Comparison of ENCODE assay signal across 17 cellular contexts in the genomic region with DNA sequence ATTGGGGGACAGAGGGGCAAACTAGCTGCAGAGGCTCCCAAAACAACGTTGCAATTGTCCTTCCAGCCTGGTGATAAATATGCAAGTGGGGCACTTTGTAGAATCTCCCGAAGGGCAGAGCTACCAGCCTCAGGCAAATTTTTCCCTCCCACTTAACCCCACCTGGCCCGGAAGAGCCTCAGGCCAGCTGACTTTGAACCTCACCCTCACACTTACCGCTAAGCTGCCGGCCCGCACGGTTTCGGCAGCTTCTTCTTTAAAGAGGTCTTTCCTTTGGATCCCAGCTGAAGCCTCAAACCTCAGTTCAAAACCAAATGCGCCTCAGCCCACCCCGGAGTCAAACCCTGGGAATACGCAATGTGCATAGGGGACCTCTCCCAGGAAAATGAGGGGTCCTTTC. TPM values are rescaled to one million over a fixed set of nuclear protein-coding genes. Genes with fewer than 3 reads are reported as not detected.
DNase-seq lines count a peak whose midpoint lies in the region; ATAC-seq and TF ChIP-seq lines count a peak whose summit lies in the region.
"Had no signal": no experiment of that assay in that cellular context is flagged by ENCODE, and none has a peak within 500 bp of the region (broad histone marks: within the 10 kb centered on the region; RNA-seq: fewer than 3 reads in every experiment).

No MANE protein-coding gene starts in this region.

- POLR2A ChIA-PET in CD8-positive, alpha-beta T cell (lab: Charles Lee), result no interaction called here
- POLR2A ChIA-PET in WTC11 (lab: Charles Lee), result interaction anchor here (0.5 to 0.6 kb wide), 2 partner anchors 82 to 99 kb away, joined by 3 read pairs; a partner anchor contains a TSS

- no peak overlapping the region for H4K5ac ChIP-seq in mesendoderm (ENCODE audit: low read length)

- H3K18ac ChIP-seq in mesendoderm (ENCODE audit: low read length), result no peak overlapping the region

- TF ChIP-seq CTCF in CD8-positive, alpha-beta T cell (IDR thresholded peaks at IDR 0.05), result no peak
- TF ChIP-seq CTCF in WTC11 (IDR thresholded peaks at IDR 0.05), result no peak

- H3K4me2 ChIP-seq in mesendoderm (ENCODE audit: low read length), result no peak overlapping the region

- H3K36me3 Mint-ChIP-seq in CD8-positive, alpha-beta T cell, result no peaks in the 10 kb centered on the region
- H3K36me3 Mint-ChIP-seq in WTC11, result no peaks in the 10 kb centered on the region
- H3K36me3 Mint-ChIP-seq: CD8-positive, alpha-beta memory T cell had no signal

- no peak overlapping the region for H2BK15ac ChIP-seq in mesendoderm (replicated peaks; ENCODE audit: low read depth)

- H3K27me3 Mint-ChIP-seq in CD8-positive, alpha-beta T cell (ENCODE audit: low read depth), result peaks cover 57% of the 10 kb centered on the region
- peaks cover 31% of the 10 kb centered on the region for H3K27me3 Mint-ChIP-seq in WTC11 (ENCODE audit: low read depth)

- no peaks in the 10 kb centered on the region for H3K4me1 ChIP-seq in CD8-positive, alpha-beta T cell (ENCODE audit: insufficient read depth, low read length)
- H3K4me1 ChIP-seq in HUES6 (ENCODE audit: control insufficient read depth, insufficient read depth, low read length), result peaks cover 20% of the 10 kb centered on the region
- H3K4me1 ChIP-seq in mesendoderm (ENCODE audit: control insufficient read depth, low read depth, low read length), result no peaks in the 10 kb centered on the region
- H3K4me1 ChIP-seq: HAP-1 had no signal

- H3K4ac ChIP-seq in mesendoderm (ENCODE audit: low read depth, low read length), result no peak overlapping the region

- no peak overlapping the region for H3K4me3 ChIP-seq in CD8-positive, alpha-beta T cell (ENCODE audit: low read depth, low read length)
- H3K4me3 ChIP-seq in HUES6 (ENCODE audit: low read depth, low read length) (peak overlapping the region; percentile 82), mesendoderm (ENCODE audit: low read length) (no peak overlapping the region)

- intact Hi-C loops in CD8-positive, alpha-beta T cell (cut with DNase I, micrococcal nuclease), result no loop called here

- no peaks in the 10 kb centered on the region for H3K9me3 Mint-ChIP-seq in CD8-positive, alpha-beta T cell
- H3K9me3 Mint-ChIP-seq in WTC11, result no peaks in the 10 kb centered on the region
- H3K9me3 Mint-ChIP-seq: activated CD4-positive, alpha-beta memory T cell treated with anti-CD3 and anti-CD28 coated beads, Interleukin-2, amount 10 ng/mL, durations not matched to agents 7 days and 5 days; CD8-positive, alpha-beta memory T cell; nephron progenitor cell had no signal

- peaks cover 3% of the 10 kb centered on the region for H3K79me1 ChIP-seq in mesendoderm (ENCODE audit: low read length)

- H3K79me2 ChIP-seq in mesendoderm (ENCODE audit: control insufficient read depth, insufficient read depth, low read length), result no peaks in the 10 kb centered on the region

- CTCF ChIA-PET in CD8-positive, alpha-beta T cell (lab: Charles Lee), result no interaction called here
- CTCF ChIA-PET in WTC11 (lab: Charles Lee), result no interaction called here

- H2AK5ac ChIP-seq in mesendoderm (ENCODE audit: low read length), result no peak overlapping the region

- no peaks in the 10 kb centered on the region for H3K36me3 ChIP-seq in CD8-positive, alpha-beta T cell (ENCODE audit: insufficient read depth, low read length)
- H3K36me3 ChIP-seq in HUES6 (ENCODE audit: control insufficient read depth, insufficient read depth, low read length) (no peaks in the 10 kb centered on the region), mesendoderm (ENCODE audit: control insufficient read depth, insufficient read depth, low read length) (peaks cover 2% of the 10 kb centered on the region)
- H3K36me3 ChIP-seq: HAP-1 had no signal

- peak overlapping the region; percentile 30 for H3K9ac ChIP-seq in HUES6 (ENCODE audit: low read length)
- no peak overlapping the region for H3K9ac ChIP-seq in mesendoderm (ENCODE audit: low read length)

- H3K4me3 Mint-ChIP-seq in CD8-positive, alpha-beta T cell, result peak overlapping the region; percentile 32
- H3K4me3 Mint-ChIP-seq in WTC11, result peak overlapping the region; percentile 72

- H3K56ac ChIP-seq in mesendoderm (ENCODE audit: low read length), result peak overlapping the region; percentile 10

- no peak overlapping the region for H4K8ac ChIP-seq in mesendoderm (ENCODE audit: low read depth, low read length)

- no peaks in the 10 kb centered on the region for H3K27me3 ChIP-seq in CD8-positive, alpha-beta T cell (ENCODE audit: insufficient read depth, low read length)
- H3K27me3 ChIP-seq in HUES6 (ENCODE audit: control insufficient read depth, insufficient read depth, low read length) (peaks cover 79% of the 10 kb centered on the region), mesendoderm (ENCODE audit: insufficient read depth, low read length, poor library complexity) (no peaks in the 10 kb centered on the region)

- peak overlapping the region; percentile 19 for H3K23ac ChIP-seq in mesendoderm (ENCODE audit: low read length)

- no peak for ATAC-seq in CD8-positive, alpha-beta T cell
- peak; percentile 6 for ATAC-seq in WTC11
- no peak for ATAC-seq in HG03108 (IDR thresholded peaks at IDR 0.05; ENCODE audit: unreplicated experiment)
- ATAC-seq in GM18867 (IDR thresholded peaks at IDR 0.05; ENCODE audit: unreplicated experiment), result no peak

- peaks cover 8% of the 10 kb centered on the region for H3K4me1 Mint-ChIP-seq in CD8-positive, alpha-beta T cell (ENCODE audit: low read depth)
- H3K4me1 Mint-ChIP-seq in WTC11, result peaks cover 29% of the 10 kb centered on the region

- H2BK5ac ChIP-seq in mesendoderm (ENCODE audit: low read length), result no peak overlapping the region

- no peak overlapping the region for H3K27ac ChIP-seq in CD8-positive, alpha-beta T cell (ENCODE audit: low read depth, low read length)
- no peak overlapping the region for H3K27ac ChIP-seq in HUES6 (ENCODE audit: low read depth, low read length)
- H3K27ac ChIP-seq in mesendoderm (ENCODE audit: low read depth, low read length), result no peak overlapping the region

- no CpG with 5 or more reads among the region's 11 CpGs for WGBS in mesendoderm (ENCODE audit: extremely low coverage, insufficient coverage, low lambda C conversion rate)

- no peak overlapping the region for H3K27ac Mint-ChIP-seq in CD8-positive, alpha-beta T cell
- no peak overlapping the region; the same call in 1 of the 2 replicates for H3K27ac Mint-ChIP-seq in WTC11
- H3K27ac Mint-ChIP-seq: activated CD4-positive, alpha-beta memory T cell treated with anti-CD3 and anti-CD28 coated beads, Interleukin-2, amount 10 ng/mL, durations not matched to agents 7 days and 5 days; CD8-positive, alpha-beta memory T cell; nephron progenitor cell had no signal

- no peak for DNase-seq in CD8-positive, alpha-beta T cell
- DNase-seq in WTC11 (ENCODE audit: low spot score) (peak; percentile 19), mesendoderm (peak; percentile 82), activated gamma-delta T cell (lab: John Stamatoyannopoulos, UW) (no peak), CD1c-positive myeloid dendritic cell (ENCODE audit: extremely low spot score) (no peak)
- DNase-seq: activated CD4-positive, alpha-beta memory T cell treated with anti-CD3 and anti-CD28 coated beads, Interleukin-2, amount 10 ng/mL, durations not matched to agents 7 days and 5 days; CD8-positive, alpha-beta memory T cell; EL; NCI-H1694; nephron progenitor cell had no signal

- no peak overlapping the region for H2BK120ac ChIP-seq in mesendoderm (ENCODE audit: low read depth, low read length)

- no peaks in the 10 kb centered on the region for H3K9me3 ChIP-seq in CD8-positive, alpha-beta T cell (ENCODE audit: low read length)
- H3K9me3 ChIP-seq in HUES6 (ENCODE audit: control insufficient read depth, insufficient read depth, low read depth, low read length), result no peaks in the 10 kb centered on the region
- H3K9me3 ChIP-seq: HAP-1 had no signal

TF ChIP-seq in WTC11, 78 proteins besides CTCF, POLR2A, EP300 and RAD21:
- TF ChIP-seq ZNF416 (CRISPR knock-in tag; IDR thresholded peaks at IDR 0.05) (no peak), GTF2I (CRISPR knock-in tag; conservative IDR thresholded peaks at IDR 0.05) (no peak), ATF1 (CRISPR knock-in tag; IDR thresholded peaks at IDR 0.05) (no peak)

RNA-seq across cellular contexts. Expression of a gene that starts 2.5 kb away (rescaled TPM):
- total RNA-seq in CD8-positive, alpha-beta T cell, result not detected
- total RNA-seq in WTC11 (2021), result 9.8 to 11.0 TPM (median 10.4 TPM) in 3 replicates
- polyA plus RNA-seq in mesendoderm (2013, experiment 1 of 2), result 6.8 TPM
- polyA plus RNA-seq in mesendoderm (2013, experiment 2 of 2), result 7.6 TPM
- total RNA-seq: CD8-positive, alpha-beta memory T cell; cerebellum; fibroblast of villous mesenchyme; NCI-H460 had no signal
- polyA plus RNA-seq: CD8-positive, alpha-beta memory T cell had no signal

Comparison
In these comparisons a context has a peak if more than half of its experiments do, and no peak if none do; other contexts are left out.
1. DNase-seq: peak in WTC11 (single experiment) and mesendoderm (single experiment); none in CD8-positive, alpha-beta T cell (0 of 7), activated gamma-delta T cell (single experiment) and CD1c-positive myeloid dendritic cell (single experiment).
2. RNA of a gene that starts 2.5 kb away (total RNA-seq): 9.8 to 11.0 TPM in WTC11; not detected in CD8-positive, alpha-beta T cell; every median in the first group is over 10 times any median in the second.